8 cellular contexts compared by ENCODE assay signal in genomic region chr10:317219-317868, GRCh38.
DNase-seq lines count a peak whose midpoint lies in the region; ATAC-seq and TF ChIP-seq lines count a peak whose summit lies in the region.

No MANE protein-coding gene starts in this region.

- TF ChIP-seq CTCF in fibroblast of lung (conservative IDR thresholded peaks at IDR 0.05 in 1 of 2, IDR thresholded peaks at IDR 0.05 in 1 of 2; ENCODE audit: low read depth in 1 of 2, low read length in 2 of 2), result no peak

- intact Hi-C loops in CD4-positive, alpha-beta memory T cell (cut with micrococcal nuclease), result no loop called here

- H3K27ac ChIP-seq in CD4-positive, alpha-beta memory T cell (ENCODE audit: low read depth, low read length), result no peak overlapping the region
- peak overlapping the region; percentile 40 for H3K27ac ChIP-seq in fibroblast of lung (ENCODE audit: insufficient read depth, low read length)

- H2AFZ ChIP-seq in fibroblast of lung (ENCODE audit: low read length), result no peak overlapping the region

- ATAC-seq in GM19397 (IDR thresholded peaks at IDR 0.05; ENCODE audit: unreplicated experiment) (peak; percentile 99), HG03378 (IDR thresholded peaks at IDR 0.05; ENCODE audit: unreplicated experiment) (peak; percentile 97)

- H3K27ac Mint-ChIP-seq in CD4-positive, alpha-beta memory T cell, result peak overlapping the region in 4 of 7 donors; percentile 26 to 78 (median 42)

- H3K9ac ChIP-seq in fibroblast of lung (ENCODE audit: insufficient read depth, low read length), result no peak overlapping the region

- H4K20me1 ChIP-seq in fibroblast of lung (ENCODE audit: control insufficient read depth, extremely low read depth, insufficient read depth, low read length), result no peaks in the 10 kb centered on the region

- no peaks in the 10 kb centered on the region for H3K79me2 ChIP-seq in fibroblast of lung (ENCODE audit: control insufficient read depth, insufficient read depth, low read length)

- no peaks in the 10 kb centered on the region for H3K27me3 Mint-ChIP-seq in CD4-positive, alpha-beta memory T cell

- no peaks in the 10 kb centered on the region for H3K9me3 Mint-ChIP-seq in CD4-positive, alpha-beta memory T cell

- POLR2A ChIA-PET in CD4-positive, alpha-beta memory T cell (lab: Charles Lee; ENCODE audit: partially characterized antibody), result interaction anchor here (0.6 to 1.3 kb wide), 2 partner anchors 12 to 18 kb away, joined by 3 to 6 read pairs; no protein-coding TSS in a partner anchor

- in situ Hi-C loops in HAP-1 (cut with MboI; ENCODE audit: low sequenced_read_pairs), result no loop called here

- peaks cover 13% of the 10 kb centered on the region for H3K4me1 ChIP-seq in CD4-positive, alpha-beta memory T cell (ENCODE audit: insufficient read depth, low read length)
- H3K4me1 ChIP-seq in fibroblast of lung (ENCODE audit: control insufficient read depth, extremely low read depth, insufficient read depth, low read length) (peaks cover 17% of the 10 kb centered on the region), HAP-1 (no peaks in the 10 kb centered on the region)

- H3K4me3 ChIP-seq in CD4-positive, alpha-beta memory T cell (ENCODE audit: low read length in 2 of 2), result no peak overlapping the region
- H3K4me3 ChIP-seq in fibroblast of lung (replicated peaks in 1 of 4; ENCODE audit: control extremely low read depth in 1 of 4, insufficient read depth in 1 of 4, low read depth in 3 of 4, low read length in 4 of 4), result no peak overlapping the region
- no peak overlapping the region for H3K4me3 ChIP-seq in HAP-1

- H3K4me2 ChIP-seq in fibroblast of lung (ENCODE audit: extremely low read depth, insufficient read depth, low read length), result peak overlapping the region; percentile 61

- H3K27me3 ChIP-seq in CD4-positive, alpha-beta memory T cell (ENCODE audit: insufficient read depth, low read length), result no peaks in the 10 kb centered on the region
- H3K27me3 ChIP-seq in fibroblast of lung (ENCODE audit: control insufficient read depth, insufficient read depth, low read length) (no peaks in the 10 kb centered on the region), HAP-1 (ENCODE audit: low read depth) (no peaks in the 10 kb centered on the region)

- CTCF ChIA-PET in CD4-positive, alpha-beta memory T cell (lab: Charles Lee; ENCODE audit: partially characterized antibody), result interaction anchor here (0.6 kb wide), 1 partner anchor 33 kb away, joined by 3 read pairs; no protein-coding TSS in a partner anchor

- no peaks in the 10 kb centered on the region for H3K36me3 ChIP-seq in CD4-positive, alpha-beta memory T cell (ENCODE audit: insufficient read depth, low read length)
- H3K36me3 ChIP-seq in fibroblast of lung (ENCODE audit: control insufficient read depth, insufficient read depth, low read length), result peaks cover 3% of the 10 kb centered on the region
- peaks cover 5% of the 10 kb centered on the region for H3K36me3 ChIP-seq in HAP-1 (replicated peaks)

- H3K36me3 Mint-ChIP-seq in CD4-positive, alpha-beta memory T cell, result peaks cover 8 to 12% of the 10 kb centered on the region in 2 donors

- peak in 1 of 5 donors; percentile 12 for DNase-seq in CD4-positive, alpha-beta memory T cell
- DNase-seq in fibroblast of lung (ENCODE audit: low read depth in 2 of 2), result peak; percentile 81 to 98
- DNase-seq in COR-L47 (lab: John Stamatoyannopoulos, UW), result no peak
- DNase-seq in NK-92 treated with Interleukin-12 subunit alpha and Interleukin-12 subunit beta, amount 100 ng/mL, for 24 hours (lab: John Stamatoyannopoulos, UW), result no peak
- DNase-seq in HAP-1 (ENCODE audit: low spot score in 2 of 2), result no peak
- DNase-seq in iPS-NIHi11 (ENCODE audit: low spot score), result no peak

- no peak overlapping the region for H3K4me3 Mint-ChIP-seq in CD4-positive, alpha-beta memory T cell

- H3K4me1 Mint-ChIP-seq in CD4-positive, alpha-beta memory T cell, result peaks cover 20 to 32% (median 23%) of the 10 kb centered on the region in 4 donors

- H3K9me3 ChIP-seq in CD4-positive, alpha-beta memory T cell (ENCODE audit: control insufficient read depth in 1 of 2, low read length in 2 of 2), result no peaks in the 10 kb centered on the region
- H3K9me3 ChIP-seq in fibroblast of lung (ENCODE audit: control insufficient read depth, insufficient read depth, low read depth, low read length) (no peaks in the 10 kb centered on the region), HAP-1 (no peaks in the 10 kb centered on the region)

Comparison
In these comparisons a context has a peak if more than half of its experiments do, and no peak if none do; other contexts are left out.
1. DNase-seq: peak in fibroblast of lung (2 of 2); none in COR-L47 (single experiment), NK-92 treated with Interleukin-12 subunit alpha and Interleukin-12 subunit beta, amount 100 ng/mL, for 24 hours (single experiment), HAP-1 (0 of 2) and iPS-NIHi11 (single experiment).